ENCODE assay signal across 8 cellular contexts in the genomic region with DNA sequence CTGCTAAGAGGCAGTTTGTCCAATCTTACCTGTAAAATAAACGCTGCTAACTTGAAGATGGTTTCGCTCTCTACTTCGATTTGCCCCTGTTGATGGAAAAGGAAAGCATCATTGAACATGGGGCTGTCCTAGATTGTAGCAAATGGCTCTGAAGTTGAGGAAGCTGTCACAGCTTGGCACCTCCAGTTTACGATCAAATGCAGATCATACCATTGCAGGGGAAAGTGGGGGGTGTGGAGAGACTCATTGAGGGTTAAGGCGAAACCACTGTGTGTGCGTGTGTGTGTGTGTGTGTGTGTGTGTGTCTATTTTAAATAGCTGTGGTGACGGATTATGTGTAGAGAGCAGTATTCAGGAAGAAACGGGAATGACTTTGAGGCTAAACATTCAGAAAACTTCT.
DNase-seq lines count a peak whose midpoint lies in the region; ATAC-seq and TF ChIP-seq lines count a peak whose summit lies in the region.

No MANE protein-coding gene starts in this region.

- peak; percentile 53 to 59 for ATAC-seq in right cardiac atrium
- ATAC-seq in HG02610 (IDR thresholded peaks at IDR 0.05; ENCODE audit: unreplicated experiment): no peak
- ATAC-seq in GM21786 (IDR thresholded peaks at IDR 0.05; ENCODE audit: unreplicated experiment): no peak

- H3K9ac ChIP-seq in skeletal muscle tissue (ENCODE audit: low read depth in 1 of 3, low read length in 3 of 3): peak overlapping the region in 1 of 3 donors; percentile 21

- no peak for TF ChIP-seq CTCF in uterus (IDR thresholded peaks at IDR 0.05)

- H3K36me3 ChIP-seq in skeletal muscle tissue (ENCODE audit: control insufficient read depth in 3 of 3, insufficient read depth in 3 of 3, low read length in 3 of 3): no peaks in the 10 kb centered on the region
- no peaks in the 10 kb centered on the region for H3K36me3 ChIP-seq in uterus

- in situ Hi-C loops in KBM-7 (cut with MboI; ENCODE audit: low pct_unique_long_range_greater_than_20kb, low sequenced_read_pairs): no loop called here

- peak overlapping the region; percentile 50 for H3K27ac Mint-ChIP-seq in activated T-cell treated with anti-CD3 and anti-CD28 coated beads, Interleukin-2, amount 50 U/mL, for 24 hours

- H3K27ac ChIP-seq in right cardiac atrium (ENCODE audit: low read length) (no peak overlapping the region), skeletal muscle tissue (ENCODE audit: low read depth, low read length) (no peak overlapping the region), uterus (no peak overlapping the region)

- no peak for TF ChIP-seq POLR2A in uterus (IDR thresholded peaks at IDR 0.05)

- H3K4me3 ChIP-seq in right cardiac atrium (ENCODE audit: low read length) (peak overlapping the region; percentile 32), skeletal muscle tissue (ENCODE audit: low read length in 3 of 3) (peak overlapping the region; percentile 32 to 67 (median 36)), uterus (peak overlapping the region in 1 of 2 donors; percentile 9)

- H3K27me3 Mint-ChIP-seq in activated T-cell treated with anti-CD3 and anti-CD28 coated beads, Interleukin-2, amount 50 U/mL, for 24 hours: no peaks in the 10 kb centered on the region

- no peaks in the 10 kb centered on the region for H3K9me3 ChIP-seq in right cardiac atrium (ENCODE audit: control insufficient read depth, low read length)
- no peaks in the 10 kb centered on the region for H3K9me3 ChIP-seq in skeletal muscle tissue (ENCODE audit: control insufficient read depth in 3 of 3, low read length in 3 of 3)
- no peaks in the 10 kb centered on the region for H3K9me3 ChIP-seq in uterus

- no peaks in the 10 kb centered on the region for H3K36me3 Mint-ChIP-seq in activated T-cell treated with anti-CD3 and anti-CD28 coated beads, Interleukin-2, amount 50 U/mL, for 24 hours (ENCODE audit: low read depth)

- H3K9me3 Mint-ChIP-seq in activated T-cell treated with anti-CD3 and anti-CD28 coated beads, Interleukin-2, amount 50 U/mL, for 24 hours: no peaks in the 10 kb centered on the region

- 61% methylated on average over 8 of the region's 8 CpGs for WGBS in right cardiac atrium

- H3K27me3 ChIP-seq in right cardiac atrium (ENCODE audit: control insufficient read depth, insufficient read depth): no peaks in the 10 kb centered on the region
- no peaks in the 10 kb centered on the region for H3K27me3 ChIP-seq in skeletal muscle tissue (ENCODE audit: control insufficient read depth in 3 of 3, insufficient read depth in 3 of 3, low read length in 3 of 3)
- H3K27me3 ChIP-seq in uterus: no peaks in the 10 kb centered on the region

- DNase-seq in KBM-7 (peak; percentile 64), right cardiac atrium (peak in 1 of 3 donors; percentile 48), GM19238 (ENCODE audit: insufficient read length, low spot score) (no peak), uterus (no peak)
- DNase-seq in activated T-cell treated with anti-CD3 and anti-CD28 coated beads, Interleukin-2, amount 50 U/mL, for 24 hours: peak; percentile 40

- H3K4me3 Mint-ChIP-seq in activated T-cell treated with anti-CD3 and anti-CD28 coated beads, Interleukin-2, amount 50 U/mL, for 24 hours: peak overlapping the region; percentile 54

- H3K4me1 ChIP-seq in right cardiac atrium (ENCODE audit: control insufficient read depth, insufficient read depth, low read length): peaks cover 2% of the 10 kb centered on the region
- H3K4me1 ChIP-seq in skeletal muscle tissue (ENCODE audit: control insufficient read depth in 3 of 3, insufficient read depth in 3 of 3, low read length in 3 of 3): no peaks in the 10 kb centered on the region
- peaks cover 0 to 5% of the 10 kb centered on the region in 2 donors for H3K4me1 ChIP-seq in uterus

- intact Hi-C loops in right cardiac atrium (cut with DNase I) (no loop called here), uterus (cut with DNase I; ENCODE audit: low total_unique reads) (no loop called here)

- peaks cover 14% of the 10 kb centered on the region for H3K4me1 Mint-ChIP-seq in activated T-cell treated with anti-CD3 and anti-CD28 coated beads, Interleukin-2, amount 50 U/mL, for 24 hours (ENCODE audit: low read depth)

Comparison
In these comparisons a context has a peak if more than half of its experiments do, and no peak if none do; other contexts are left out.
1. DNase-seq: peak in KBM-7 (single experiment) and activated T-cell treated with anti-CD3 and anti-CD28 coated beads, Interleukin-2, amount 50 U/mL, for 24 hours (single experiment); none in GM19238 (single experiment) and uterus (0 of 2).
2. ATAC-seq: peak in right cardiac atrium (2 of 2); none in HG02610 (single experiment) and GM21786 (single experiment).